ENCODE assay signal across 1 cellular context in genomic region chr11:68053981-68054812, GRCh38.
A peak's percentile ranks its signal among the peaks of the same experiment; 100 is the strongest.
TF ChIP-seq lines count a peak whose summit lies in the region.

No MANE protein-coding gene starts in this region.

TF ChIP-seq in K562, 482 proteins besides CTCF, POLR2A, EP300 and RAD21:
- no peak for TF ChIP-seq GABPB1 (CRISPR knock-in tag; IDR thresholded peaks at IDR 0.05)
- peak; percentile 30 for TF ChIP-seq SUPT5H (IDR thresholded peaks at IDR 0.05)
- TF ChIP-seq NFIX (CRISPR knock-in tag; IDR thresholded peaks at IDR 0.05; ENCODE audit: low read depth), result no peak
- TF ChIP-seq POLR2G (IDR thresholded peaks at IDR 0.05; ENCODE audit: low read depth, low read length), result peak; percentile 60; the same call in 1 of the 2 replicates
- no peak for TF ChIP-seq PTTG1 (tag; IDR thresholded peaks at IDR 0.05; ENCODE audit: low read depth)
